Comparison of ENCODE assay signal across 8 cellular contexts in the genomic region with DNA sequence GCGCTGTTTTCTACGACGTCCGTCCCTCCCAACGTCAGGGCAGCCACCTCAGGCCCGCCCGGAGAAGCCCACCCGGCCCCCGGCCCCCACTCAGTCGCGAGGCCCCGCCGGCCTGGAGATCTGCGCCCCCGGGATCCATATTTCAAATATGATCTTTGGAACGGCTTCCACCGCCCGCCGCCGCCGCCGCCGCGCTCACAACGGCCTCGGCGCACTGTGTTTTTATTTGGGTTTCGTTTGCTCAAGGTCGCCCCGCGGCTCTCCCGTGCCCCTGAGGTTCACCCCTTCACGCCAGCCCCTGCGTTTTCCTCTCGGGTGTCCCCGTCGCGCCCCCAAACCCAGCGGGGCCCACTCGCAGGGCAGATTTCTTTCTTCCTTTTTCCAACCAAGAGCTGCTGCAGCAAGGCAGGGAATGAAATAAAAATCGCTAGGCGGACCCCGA. TPM values are rescaled to one million over a fixed set of nuclear protein-coding genes. Genes with fewer than 3 reads are reported as not detected.
A peak's percentile ranks its signal among the peaks of the same experiment; 100 is the strongest.
DNase-seq lines count a peak whose midpoint lies in the region; ATAC-seq, FAIRE-seq and TF ChIP-seq lines count a peak whose summit lies in the region.

No MANE protein-coding gene starts in this region.

- dilution Hi-C loops in endothelial cell of umbilical vein (cut with MboI; ENCODE audit: extremely low pct_ligation_motif_present, low sequenced_read_pairs), result no loop called here

- intact Hi-C loops in endothelial cell of umbilical vein (cut with micrococcal nuclease) (loop anchor here (5.0 kb wide), 1 partner anchor 89 kb away; no protein-coding TSS in a partner anchor), ovary (cut with DNase I) (loop anchor here (2.0 to 10.0 kb wide), 6 partner anchors 46 to 149 kb away; partner anchors contain the start of gene CBX8 (in 2 of the 4))

- no peak for TF ChIP-seq EP300 in ovary (IDR thresholded peaks at IDR 0.05)

- TF ChIP-seq CTCF in Peyer's patch (IDR thresholded peaks at IDR 0.05), result no peak
- TF ChIP-seq CTCF in endothelial cell of umbilical vein (IDR thresholded peaks at IDR 0.05; ENCODE audit: extremely low read depth in 1 of 2, insufficient read depth in 1 of 2, low read depth in 1 of 2, low read length in 2 of 2), result no peak
- TF ChIP-seq CTCF in ovary (IDR thresholded peaks at IDR 0.05), result peak in 1 of 3 donors; percentile 5

- H3K4me2 ChIP-seq in endothelial cell of umbilical vein (ENCODE audit: insufficient read depth, low read length), result peak overlapping the region; percentile 78

- peaks cover 55% of the 10 kb centered on the region for H3K27me3 Mint-ChIP-seq in CD4-positive, CD25-positive, alpha-beta regulatory T cell

- no peaks in the 10 kb centered on the region for H4K20me1 ChIP-seq in endothelial cell of umbilical vein (replicated peaks; ENCODE audit: control insufficient read depth, extremely low read depth, insufficient read depth, low read length)

- H3K27ac ChIP-seq in CD4-positive, CD25-positive, alpha-beta regulatory T cell (ENCODE audit: insufficient read depth, low read length, poor library complexity, severe bottlenecking), result no peak overlapping the region
- H3K27ac ChIP-seq in Peyer's patch (peak overlapping the region; percentile 44 to 89 (median 60)), endothelial cell of umbilical vein (ENCODE audit: insufficient read depth, low read depth, low read length) (no peak overlapping the region), ovary (peak overlapping the region; percentile 61 to 84)

- 0 to 1% (median 1%) methylated on average over 29 to 43 of the region's 43 CpGs for WGBS in ovary, 3 donors

- peak overlapping the region in 1 of 3 donors; percentile 38 for H3K27ac Mint-ChIP-seq in CD4-positive, CD25-positive, alpha-beta regulatory T cell

- H3K79me2 ChIP-seq in endothelial cell of umbilical vein (ENCODE audit: control insufficient read depth, insufficient read depth, low read length), result no peaks in the 10 kb centered on the region

- no peak for ATAC-seq in CD4-positive, CD25-positive, alpha-beta regulatory T cell (ENCODE audit: low read depth in 2 of 2)
- ATAC-seq in GM21381 (IDR thresholded peaks at IDR 0.05; ENCODE audit: unreplicated experiment) (no peak), GM19463 (IDR thresholded peaks at IDR 0.05; ENCODE audit: unreplicated experiment) (no peak), HG03097 (IDR thresholded peaks at IDR 0.05; ENCODE audit: low FRiP score, unreplicated experiment) (no peak)

- no peak for FAIRE-seq in endothelial cell of umbilical vein (lab: Jason Lieb, UNC)

- peaks cover 4% of the 10 kb centered on the region for H3K27me3 ChIP-seq in CD4-positive, CD25-positive, alpha-beta regulatory T cell (ENCODE audit: control insufficient read depth, insufficient read depth, low read length)
- H3K27me3 ChIP-seq in Peyer's patch (peaks cover 0 to 28% of the 10 kb centered on the region in 2 donors), endothelial cell of umbilical vein (ENCODE audit: control insufficient read depth in 2 of 2, insufficient read depth in 2 of 2, low read length in 2 of 2) (peaks cover 36 to 51% of the 10 kb centered on the region in 2 experiments), ovary (no peaks in the 10 kb centered on the region)

- no TSS peak for BruUV-seq in endothelial cell of umbilical vein (replicated peaks; lab: Mats Ljungman, UMichigan)

- no peak for TF ChIP-seq POLR2A in Peyer's patch (IDR thresholded peaks at IDR 0.05)
- no peak for TF ChIP-seq POLR2A in endothelial cell of umbilical vein (IDR thresholded peaks at IDR 0.05; ENCODE audit: low read depth, low read length)
- no peak for TF ChIP-seq POLR2A in ovary (IDR thresholded peaks at IDR 0.05)

- H3K36me3 Mint-ChIP-seq in CD4-positive, CD25-positive, alpha-beta regulatory T cell, result no peaks in the 10 kb centered on the region

- H3K4me1 Mint-ChIP-seq in CD4-positive, CD25-positive, alpha-beta regulatory T cell, result peaks cover 5 to 40% (median 14%) of the 10 kb centered on the region in 4 donors

- peak overlapping the region; percentile 80 to 96 (median 86) for H3K4me3 Mint-ChIP-seq in CD4-positive, CD25-positive, alpha-beta regulatory T cell

- no peaks in the 10 kb centered on the region for H3K36me3 ChIP-seq in CD4-positive, CD25-positive, alpha-beta regulatory T cell (ENCODE audit: control insufficient read depth, insufficient read depth, low read length)
- no peaks in the 10 kb centered on the region for H3K36me3 ChIP-seq in Peyer's patch
- no peaks in the 10 kb centered on the region for H3K36me3 ChIP-seq in endothelial cell of umbilical vein (ENCODE audit: control insufficient read depth in 2 of 2, extremely low read depth in 1 of 2, insufficient read depth in 2 of 2, low read length in 2 of 2)
- H3K36me3 ChIP-seq in ovary, result no peaks in the 10 kb centered on the region

- no peaks in the 10 kb centered on the region for H3K9me3 Mint-ChIP-seq in CD4-positive, CD25-positive, alpha-beta regulatory T cell

- H3K9ac ChIP-seq in endothelial cell of umbilical vein (replicated peaks; ENCODE audit: extremely low read depth, insufficient read depth, low read length), result no peak overlapping the region

- H3K4me3 ChIP-seq in CD4-positive, CD25-positive, alpha-beta regulatory T cell (ENCODE audit: low read depth, low read length), result no peak overlapping the region
- H3K4me3 ChIP-seq in Peyer's patch, result peak overlapping the region; percentile 34 to 66 (median 52)
- H3K4me3 ChIP-seq in endothelial cell of umbilical vein (replicated peaks in 1 of 3; ENCODE audit: insufficient read depth in 1 of 3, low read depth in 1 of 3, low read length in 3 of 3), result peak overlapping the region; percentile 52 to 61 (median 59)
- H3K4me3 ChIP-seq in ovary, result peak overlapping the region; percentile 46

- CTCF ChIA-PET in endothelial cell of umbilical vein (lab: Charles Lee), result interaction anchor here (1.1 to 5.5 kb wide), 8 partner anchors 8 to 127 kb away, joined by 3 to 59 read pairs (median 8); no protein-coding TSS in a partner anchor

- H3K9me1 ChIP-seq in endothelial cell of umbilical vein (replicated peaks; ENCODE audit: control insufficient read depth, extremely low read depth, insufficient read depth, low read length), result no peaks in the 10 kb centered on the region

- DNase-seq in CD4-positive, CD25-positive, alpha-beta regulatory T cell, result peak in 1 of 3 donors; percentile 36
- peak in 1 of 3 donors; percentile 64 for DNase-seq in Peyer's patch
- no peak for DNase-seq in endothelial cell of umbilical vein (ENCODE audit: low read depth, low spot score)
- DNase-seq in ovary, result peak; percentile 63 to 83 (median 75)
- no peak for DNase-seq in D341Med (ENCODE audit: low spot score)

- POLR2A ChIA-PET in endothelial cell of umbilical vein (lab: Charles Lee), result no interaction called here

- H3K9me3 ChIP-seq in CD4-positive, CD25-positive, alpha-beta regulatory T cell (ENCODE audit: control insufficient read depth in 2 of 2, low read length in 2 of 2), result no peaks in the 10 kb centered on the region
- no peaks in the 10 kb centered on the region for H3K9me3 ChIP-seq in Peyer's patch
- no peaks in the 10 kb centered on the region for H3K9me3 ChIP-seq in endothelial cell of umbilical vein (replicated peaks; ENCODE audit: control insufficient read depth, insufficient read depth, low read length)
- H3K9me3 ChIP-seq in ovary, result no peaks in the 10 kb centered on the region

- H2AFZ ChIP-seq in endothelial cell of umbilical vein (ENCODE audit: low read depth, low read length), result peak overlapping the region; percentile 90

- H3K4me1 ChIP-seq in CD4-positive, CD25-positive, alpha-beta regulatory T cell (ENCODE audit: control insufficient read depth, insufficient read depth, low read length, poor library complexity, severe bottlenecking), result peaks cover 59% of the 10 kb centered on the region
- peaks cover 15 to 62% (median 45%) of the 10 kb centered on the region in 4 donors for H3K4me1 ChIP-seq in Peyer's patch
- peaks cover 11% of the 10 kb centered on the region for H3K4me1 ChIP-seq in endothelial cell of umbilical vein (ENCODE audit: control insufficient read depth, extremely low read depth, insufficient read depth, low read length)
- peaks cover 7% of the 10 kb centered on the region for H3K4me1 ChIP-seq in ovary (ENCODE audit: insufficient read depth)

TF ChIP-seq in endothelial cell of umbilical vein, 7 proteins besides CTCF, POLR2A, EP300 and RAD21 (continues in another document):
- TF ChIP-seq, protein P1, sequence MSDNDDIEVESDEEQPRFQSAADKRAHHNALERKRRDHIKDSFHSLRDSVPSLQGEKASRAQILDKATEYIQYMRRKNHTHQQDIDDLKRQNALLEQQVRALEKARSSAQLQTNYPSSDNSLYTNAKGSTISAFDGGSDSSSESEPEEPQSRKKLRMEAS (IDR thresholded peaks at IDR 0.05; ENCODE audit: insufficient read depth, insufficient read length), result no peak

RNA-seq across cellular contexts. Expression of gene CBX4, which starts 4.3 kb away (rescaled TPM):
- 137 TPM for total RNA-seq in CD4-positive, CD25-positive, alpha-beta regulatory T cell
- 10 to 100 TPM in 1 of 4 donors, 1 to 10 TPM in 3; 2.9 to 10.0 (median 4.6) TPM for polyA plus RNA-seq in CD4-positive, CD25-positive, alpha-beta regulatory T cell
- total RNA-seq in Peyer's patch, result 10 to 100 TPM in 2 of 4 donors, 1 to 10 TPM in 2; 4.9 to 19.0 (median 12.3) TPM
- total RNA-seq in endothelial cell of umbilical vein, result 12.3 TPM in 2 replicates
- 7.0 and 9.3 TPM in 2 replicates for polyA plus RNA-seq in endothelial cell of umbilical vein
- polyA plus RNA-seq in endothelial cell of umbilical vein (2011; cell fraction: cytosol; rRNA removed), result 3.9 and 5.3 TPM in 2 replicates
- polyA plus RNA-seq in endothelial cell of umbilical vein (2011; cell fraction: nucleus; rRNA removed), result 4.6 and 5.5 TPM in 2 replicates
- 3.4 and 5.9 TPM in 2 replicates for polyA plus RNA-seq in endothelial cell of umbilical vein (2012)
- 2.9 and 3.6 TPM in 2 replicates for polyA minus RNA-seq in endothelial cell of umbilical vein
- 36.5 TPM for polyA minus RNA-seq in endothelial cell of umbilical vein (2011; cell fraction: cytosol; rRNA and poly(A)+ RNA removed)
- polyA minus RNA-seq in endothelial cell of umbilical vein (2011; cell fraction: nucleus; rRNA and poly(A)+ RNA removed), result 2.4 and 3.1 TPM in 2 replicates
- total RNA-seq in ovary, result 10 to 100 TPM in 6 of 7 donors, 1 to 10 TPM in 1; 5.5 to 27.9 (median 16.5) TPM
- polyA plus RNA-seq in ovary, result 10 to 100 TPM in 1 of 2 donors, 1 to 10 TPM in 1; 7.8 to 10.7 TPM

RNA-seq across cellular contexts. Expression of gene CBX8, which starts 46.6 kb away (rescaled TPM):
- total RNA-seq in CD4-positive, CD25-positive, alpha-beta regulatory T cell, result 3.4 TPM
- polyA plus RNA-seq in CD4-positive, CD25-positive, alpha-beta regulatory T cell, result 1 to 10 TPM in 2 of 4 donors, under 1 TPM in 2; 0.30 to 1.7 (median 0.87) TPM
- 10 to 100 TPM in 1 of 4 donors, 1 to 10 TPM in 3; 2.5 to 14.9 (median 3.5) TPM for total RNA-seq in Peyer's patch
- 3.1 TPM in 2 replicates for total RNA-seq in endothelial cell of umbilical vein
- 0.49 and 0.69 TPM in 2 replicates for polyA plus RNA-seq in endothelial cell of umbilical vein
- polyA plus RNA-seq in endothelial cell of umbilical vein (2011; cell fraction: cytosol; rRNA removed), result 0.28 and 0.41 TPM in 2 replicates
- polyA plus RNA-seq in endothelial cell of umbilical vein (2011; cell fraction: nucleus; rRNA removed), result 0.40 and 1.1 TPM in 2 replicates
- 1.4 and 1.8 TPM in 2 replicates for polyA plus RNA-seq in endothelial cell of umbilical vein (2012)
- polyA minus RNA-seq in endothelial cell of umbilical vein, result 0.25 and 1.1 TPM in 2 replicates
- 2.4 TPM for polyA minus RNA-seq in endothelial cell of umbilical vein (2011; cell fraction: cytosol; rRNA and poly(A)+ RNA removed)
- 0.19 and 0.34 TPM in 2 replicates for polyA minus RNA-seq in endothelial cell of umbilical vein (2011; cell fraction: nucleus; rRNA and poly(A)+ RNA removed)
- 1 to 10 TPM in 6 of 7 donors, under 1 TPM in 1; 0.60 to 7.0 (median 3.9) TPM for total RNA-seq in ovary
- 1 to 10 TPM; 1.1 to 3.2 TPM for polyA plus RNA-seq in ovary

Comparison
In these comparisons a context has a peak if more than half of its experiments do, and no peak if none do; other contexts are left out.
1. DNase-seq: peak in ovary (5 of 5); none in endothelial cell of umbilical vein (single experiment) and D341Med (single experiment).
2. H3K27ac ChIP-seq: peak in Peyer's patch (4 of 4) and ovary (2 of 2); none in CD4-positive, CD25-positive, alpha-beta regulatory T cell (single experiment) and endothelial cell of umbilical vein (single experiment).